In genomic region chr1:97414682-97415312, GRCh38 we compare ENCODE assay signal across 30 cellular contexts.
"Had no signal": no experiment of that assay in that cellular context is flagged by ENCODE, and none has a peak within 500 bp of the region (broad histone marks: within the 10 kb centered on the region; RNA-seq: fewer than 3 reads in every experiment).

No MANE protein-coding gene starts in this region.

- DNase-seq: activated CD4-positive, alpha-beta memory T cell treated with anti-CD3 and anti-CD28 coated beads, Interleukin-2, amount 10 ng/mL, durations not matched to agents 7 days and 5 days; activated CD4-positive, alpha-beta T cell treated with anti-CD3 and anti-CD28 coated beads for 1 hour; activated CD4-positive, alpha-beta T cell treated with anti-CD3 and anti-CD28 coated beads for 48 hours; activated CD4-positive, CD25-positive, alpha-beta regulatory T cell; activated CD8-positive, alpha-beta memory T cell treated with anti-CD3 and anti-CD28 coated beads for 24 hours; activated CD8-positive, alpha-beta memory T cell treated with anti-CD3 and anti-CD28 coated beads, Interleukin-2, amount 10 ng/mL, durations not matched to agents 7 days and 5 days; activated CD8-positive, alpha-beta memory T cell treated with anti-CD3 and anti-CD28 coated beads, Interleukin-2, amount 50 U/mL, for 48 hours; activated effector memory CD4-positive, alpha-beta T cell treated with Interleukin-2 at 50 U/mL for 16 hours; activated naive CD4-positive, alpha-beta T cell treated with anti-CD3 and anti-CD28 coated beads, Interleukin-2, amount 10 ng/mL, durations not matched to agents 7 days and 5 days; activated naive CD8-positive, alpha-beta T cell treated with anti-CD3 and anti-CD28 coated beads, Interleukin-2, amount 50 U/mL, for 24 hours; activated T-cell treated with anti-CD3 and anti-CD28 coated beads, Interleukin-2, amount 50 U/mL, for 48 hours; anterior cingulate cortex; caudate nucleus; cerebellar nuclear complex; MG63; MV-4-11; NCI-H1092; NCI-H1436 treated with DMSO at 0.1 percent for 48 hours; NCI-H1694 treated with DMSO at 0.1 percent for 48 hours; NCI-H2029; NCI-H345; NCI-H524 treated with DMSO at 0.1 percent for 48 hours; Peyer's patch; RPMI8226; SHP77 treated with DMSO at 0.1 percent for 48 hours; SK-N-SH; WERI-Rb-1 had no signal

- H3K27me3 ChIP-seq: MG63, Peyer's patch, SJSA1 had no signal

- H3K9ac ChIP-seq: SK-N-SH had no signal

- H3K4me1 ChIP-seq: Peyer's patch, SJSA1 had no signal

- H3K36me3 ChIP-seq: MG63, Peyer's patch, SJSA1, WERI-Rb-1 had no signal

- FAIRE-seq: bronchial epithelial cell, colon had no signal

- ATAC-seq: activated CD8-positive, alpha-beta memory T cell treated with anti-CD3 and anti-CD28 coated beads, Interleukin-2, amount 10 ng/mL, durations not matched to agents 7 days and 5 days; activated naive CD8-positive, alpha-beta T cell treated with anti-CD3 and anti-CD28 coated beads, Interleukin-2, amount 50 U/mL, for 24 hours had no signal

- H3K9me3 ChIP-seq: MG63, Peyer's patch, SJSA1, SK-N-SH had no signal

- H3K4me3 ChIP-seq: MG63, Peyer's patch, SJSA1 had no signal

- H3K27ac ChIP-seq: Peyer's patch, SJSA1, WERI-Rb-1 had no signal

- H3K4me2 ChIP-seq: SK-N-SH had no signal
